ENCODE assay signal across 26 cellular contexts in genomic region chr4:57064120-57064519, GRCh38. TPM values are rescaled to one million over a fixed set of nuclear protein-coding genes. Genes with fewer than 3 reads are reported as not detected.
DNase-seq lines count a peak whose midpoint lies in the region; ATAC-seq and TF ChIP-seq lines count a peak whose summit lies in the region.
"Had no signal": no experiment of that assay in that cellular context is flagged by ENCODE, and none has a peak within 500 bp of the region (broad histone marks: within the 10 kb centered on the region; RNA-seq: fewer than 3 reads in every experiment).

No MANE protein-coding gene starts in this region.

- TF ChIP-seq CTCF in heart left ventricle (IDR thresholded peaks at IDR 0.05) (no peak), brain microvascular endothelial cell (IDR thresholded peaks at IDR 0.05; ENCODE audit: low read depth, low read length, missing control alignments) (no peak), nephron (IDR thresholded peaks at IDR 0.05; ENCODE audit: unreplicated experiment in 3 of 3) (no peak), thyroid gland (IDR thresholded peaks at IDR 0.05) (no peak)

- TF ChIP-seq POLR2A in heart left ventricle (IDR thresholded peaks at IDR 0.05) (no peak), thyroid gland (IDR thresholded peaks at IDR 0.05) (no peak)

- no peak overlapping the region for H3K4me3 ChIP-seq in heart left ventricle
- H3K4me3 ChIP-seq in brain microvascular endothelial cell (ENCODE audit: low read depth, low read length) = no peak overlapping the region
- H3K4me3 ChIP-seq in thyroid gland (replicated peaks in 1 of 3) = no peak overlapping the region
- H3K4me3 ChIP-seq: GM23338 had no signal

- no peak for ATAC-seq in heart left ventricle
- ATAC-seq: activated T-cell treated with anti-CD3 and anti-CD28 coated beads, Interleukin-2, amount 50 U/mL, for 4 hours; GM23338; natural killer cell; stimulated activated naive B cell treated with anti-CD40 and anti-IgM and Interleukin-4, amounts not matched to agents 10 μg/mL and 1 μg/mL and 100 μg/mL, for 72 hours had no signal

- H3K4me3 Mint-ChIP-seq in nephron = no peak overlapping the region
- H3K4me3 Mint-ChIP-seq: activated T-cell treated with anti-CD3 and anti-CD28 coated beads, Interleukin-2, amount 50 U/mL, for 4 hours; GM23338; natural killer cell; stimulated activated naive B cell treated with anti-CD40 and anti-IgM and Interleukin-4, amounts not matched to agents 10 μg/mL and 1 μg/mL and 100 μg/mL, for 72 hours; type B pancreatic cell had no signal

- no peaks in the 10 kb centered on the region for H3K9me3 Mint-ChIP-seq in nephron
- H3K9me3 Mint-ChIP-seq: activated T-cell treated with anti-CD3 and anti-CD28 coated beads, Interleukin-2, amount 50 U/mL, for 4 hours; GM23338; natural killer cell; stimulated activated naive B cell treated with anti-CD40 and anti-IgM and Interleukin-4, amounts not matched to agents 10 μg/mL and 1 μg/mL and 100 μg/mL, for 72 hours; type B pancreatic cell had no signal

- H3K27me3 ChIP-seq in heart left ventricle = no peaks in the 10 kb centered on the region
- no peaks in the 10 kb centered on the region for H3K27me3 ChIP-seq in brain microvascular endothelial cell (replicated peaks)
- no peaks in the 10 kb centered on the region for H3K27me3 ChIP-seq in thyroid gland
- H3K27me3 ChIP-seq: BE2C had no signal

- DNase-seq in heart left ventricle (no peak), cardiac septum (ENCODE audit: low spot score) (no peak), brain microvascular endothelial cell (no peak), thyroid gland (no peak), GF-D8 (lab: John Stamatoyannopoulos, UW) (no peak), CD1c-positive myeloid dendritic cell (ENCODE audit: extremely low spot score) (no peak), cortex of kidney (lab: John Stamatoyannopoulos, UW) (no peak)
- DNase-seq: activated CD4-positive, alpha-beta T cell treated with anti-CD3 and anti-CD28 coated beads for 1 hour; activated CD8-positive, alpha-beta memory T cell treated with anti-CD3 and anti-CD28 coated beads for 24 hours; activated naive CD4-positive, alpha-beta T cell; activated T-cell treated with anti-CD3 and anti-CD28 coated beads, Interleukin-2, amount 50 U/mL, for 4 hours; Caco-2; cerebellar nuclear complex; effector CD4-positive, alpha-beta T cell; Kasumi-1; kidney glomerular epithelial cell; mesendoderm; natural killer cell; NCI-H1092; NCI-H187 treated with DMSO at 0.1 percent for 48 hours; stimulated activated naive B cell treated with anti-CD40 and anti-IgM and Interleukin-4, amounts not matched to agents 10 μg/mL and 1 μg/mL and 100 μg/mL, for 72 hours had no signal

- peaks cover 0 to 15% (median 6%) of the 10 kb centered on the region in 9 donors for H3K36me3 ChIP-seq in heart left ventricle
- H3K36me3 ChIP-seq in brain microvascular endothelial cell (replicated peaks) = peaks cover 38% of the 10 kb centered on the region
- no peaks in the 10 kb centered on the region for H3K36me3 ChIP-seq in thyroid gland
- H3K36me3 ChIP-seq: BE2C had no signal

- WGBS in heart left ventricle, 4 donors = 59 to 78% (median 67%) methylated on average over 2 of the region's 2 CpGs
- WGBS in thyroid gland, 2 donors = 61 to 72% methylated on average over 2 of the region's 2 CpGs

- peaks cover 22% of the 10 kb centered on the region for H3K36me3 Mint-ChIP-seq in nephron (ENCODE audit: low read depth)
- H3K36me3 Mint-ChIP-seq: natural killer cell; stimulated activated naive B cell treated with anti-CD40 and anti-IgM and Interleukin-4, amounts not matched to agents 10 μg/mL and 1 μg/mL and 100 μg/mL, for 72 hours had no signal

- H3K4me1 ChIP-seq in heart left ventricle = peaks cover 18 to 94% (median 82%) of the 10 kb centered on the region in 12 donors
- peaks cover 22 to 40% of the 10 kb centered on the region in 2 donors for H3K4me1 ChIP-seq in thyroid gland
- H3K4me1 ChIP-seq: parathyroid adenoma had no signal

- H3K27me3 Mint-ChIP-seq in nephron (ENCODE audit: low read depth) = no peaks in the 10 kb centered on the region
- H3K27me3 Mint-ChIP-seq: stimulated activated naive B cell treated with anti-CD40 and anti-IgM and Interleukin-4, amounts not matched to agents 10 μg/mL and 1 μg/mL and 100 μg/mL, for 72 hours; type B pancreatic cell had no signal

- H3K4me1 Mint-ChIP-seq in nephron = peaks cover 45% of the 10 kb centered on the region
- H3K4me1 Mint-ChIP-seq: GM23338 had no signal

- H3K9me3 ChIP-seq in heart left ventricle = no peaks in the 10 kb centered on the region
- no peaks in the 10 kb centered on the region for H3K9me3 ChIP-seq in thyroid gland
- H3K9me3 ChIP-seq: BE2C, Caco-2 had no signal

- peak overlapping the region in 11 of 12 donors; percentile 47 to 87 (median 77) for H3K27ac ChIP-seq in heart left ventricle
- peak overlapping the region; percentile 82 for H3K27ac ChIP-seq in brain microvascular endothelial cell
- peak overlapping the region in 2 of 3 donors; percentile 72 to 93 for H3K27ac ChIP-seq in thyroid gland

- intact Hi-C loops in heart left ventricle (cut with DNase I) (no loop called here), cardiac septum (cut with DNase I) (loop anchor here (2.0 kb wide), 1 partner anchor 21 kb away; no protein-coding TSS in a partner anchor), thyroid gland (cut with DNase I) (no loop called here)

- H3K27ac Mint-ChIP-seq in nephron = peak overlapping the region; percentile 66 to 93 (median 90)
- H3K27ac Mint-ChIP-seq: GM23338; stimulated activated naive B cell treated with anti-CD40 and anti-IgM and Interleukin-4, amounts not matched to agents 10 μg/mL and 1 μg/mL and 100 μg/mL, for 72 hours; type B pancreatic cell had no signal

- in situ Hi-C loops in brain microvascular endothelial cell (cut with HindIII; ENCODE audit: low pct_ligation_motif_present, low sequenced_read_pairs) = no loop called here

RNA-seq across cellular contexts. Expression of gene IGFBP7, which starts 46.1 kb away (rescaled TPM):
- total RNA-seq in heart left ventricle = 1,000 to 10,000 TPM in 2 of 9 donors, 100 to 1,000 TPM in 7; 494 to 1,088 (median 585) TPM
- polyA plus RNA-seq in heart left ventricle = 100 to 1,000 TPM; 458 to 857 TPM
- total RNA-seq in cardiac septum = 739 TPM
- total RNA-seq in thyroid gland = 1,000 to 10,000 TPM in 3 of 4 donors, 100 to 1,000 TPM in 1; 660 to 2,581 (median 1,387) TPM
